In genomic region chr13:43303040-43303729, GRCh38 we compare ENCODE assay signal across 8 cellular contexts.
A peak's percentile ranks its signal among the peaks of the same experiment; 100 is the strongest.
DNase-seq lines count a peak whose midpoint lies in the region; TF ChIP-seq lines count a peak whose summit lies in the region.

No MANE protein-coding gene starts in this region.

- H3K4me3 ChIP-seq in HAP-1 (no peak overlapping the region), tibial artery (no peak overlapping the region), vagina (no peak overlapping the region)

- in situ Hi-C loops in HAP-1 (cut with MboI; ENCODE audit: low sequenced_read_pairs): loop anchor here (25.0 kb wide), 1 partner anchor 484 kb away; the partner anchor contains the start of gene ENOX1

- H3K9me3 ChIP-seq in HAP-1 (no peaks in the 10 kb centered on the region), tibial artery (no peaks in the 10 kb centered on the region), vagina (no peaks in the 10 kb centered on the region)

- DNase-seq in ELR (ENCODE audit: low read depth) (peak; percentile 62), HAP-1 (ENCODE audit: low spot score in 2 of 2) (peak; percentile 51 to 75), NCI-H446 treated with DMSO at 0.1 percent for 48 hours (lab: John Stamatoyannopoulos, UW) (peak; percentile 80), brain pericyte (ENCODE audit: low read depth, low spot score) (peak; percentile 33), kidney glomerular epithelial cell (lab: John Stamatoyannopoulos, UW) (peak; percentile 8), tibial artery (peak; percentile 34 to 70), vagina (ENCODE audit: extremely low spot score in 2 of 2) (no peak)
- DNase-seq in stimulated activated naive CD4-positive, alpha-beta T cell (lab: John Stamatoyannopoulos, UW): no peak

- intact Hi-C loops in tibial artery (cut with DNase I; ENCODE audit: low total_unique reads) (loop anchor here (10.0 kb wide), 1 partner anchor 502 kb away; no protein-coding TSS in a partner anchor), vagina (cut with DNase I) (no loop called here)

- no peak for TF ChIP-seq POLR2A in vagina (IDR thresholded peaks at IDR 0.05)

- H3K36me3 ChIP-seq in HAP-1 (replicated peaks) (no peaks in the 10 kb centered on the region), tibial artery (no peaks in the 10 kb centered on the region), vagina (no peaks in the 10 kb centered on the region)

- H3K27ac ChIP-seq in tibial artery (no peak overlapping the region), vagina (no peak overlapping the region)

- peak; percentile 56 to 58 for TF ChIP-seq CTCF in tibial artery (IDR thresholded peaks at IDR 0.05)
- no peak for TF ChIP-seq CTCF in vagina (IDR thresholded peaks at IDR 0.05)

- H3K27me3 ChIP-seq in HAP-1 (ENCODE audit: low read depth) (no peaks in the 10 kb centered on the region), tibial artery (no peaks in the 10 kb centered on the region), vagina (no peaks in the 10 kb centered on the region)

- H3K4me1 ChIP-seq in HAP-1: peaks cover 5% of the 10 kb centered on the region
- H3K4me1 ChIP-seq in tibial artery: peaks cover 0 to 7% (median 3%) of the 10 kb centered on the region in 4 donors
- peaks cover 27% of the 10 kb centered on the region for H3K4me1 ChIP-seq in vagina

Comparison
In these comparisons a context has a peak if more than half of its experiments do, and no peak if none do; other contexts are left out.
1. DNase-seq: peak in ELR (single experiment), HAP-1 (2 of 2), NCI-H446 treated with DMSO at 0.1 percent for 48 hours (single experiment), brain pericyte (single experiment), kidney glomerular epithelial cell (single experiment) and tibial artery (2 of 2); none in stimulated activated naive CD4-positive, alpha-beta T cell (0 of 6) and vagina (0 of 2).
2. CTCF ChIP-seq: peak in tibial artery (2 of 2); none in vagina (0 of 3).